Comparison of ENCODE assay signal across 9 cellular contexts in genomic region chr16:73047221-73047535, GRCh38. TPM values are rescaled to one million over a fixed set of nuclear protein-coding genes. Genes with fewer than 3 reads are reported as not detected.
DNase-seq lines count a peak whose midpoint lies in the region; ATAC-seq lines count a peak whose summit lies in the region.
"Had no signal": no experiment of that assay in that cellular context is flagged by ENCODE, and none has a peak within 500 bp of the region (broad histone marks: within the 10 kb centered on the region; RNA-seq: fewer than 3 reads in every experiment).

No MANE protein-coding gene starts in this region.

- no peaks in the 10 kb centered on the region for H3K36me3 Mint-ChIP-seq in T-helper 1 cell treated with Interleukin-12 subunit alpha and Interleukin-12 subunit beta and Interleukin-4 antibody, amounts not matched to agents 30 μg/mL and 1 μg/mL, for 36 hours (ENCODE audit: low read depth)
- peaks cover 1% of the 10 kb centered on the region for H3K36me3 Mint-ChIP-seq in activated T-helper 1 cell treated with anti-CD3 and anti-CD28 coated beads, Interleukin-12 subunit alpha, Interleukin-12 subunit beta, Interleukin-2, Interleukin-4 antibody, amounts not matched to agents 30 ng/mL and 10 ng/mL and 1 ng/mL, durations not matched to agents 14 hours and 24 hours and 36 hours (ENCODE audit: low read depth)
- no peaks in the 10 kb centered on the region for H3K36me3 Mint-ChIP-seq in immature natural killer cell

- no peaks in the 10 kb centered on the region for H3K9me3 Mint-ChIP-seq in T-helper 1 cell treated with Interleukin-12 subunit alpha and Interleukin-12 subunit beta and Interleukin-4 antibody, amounts not matched to agents 30 μg/mL and 1 μg/mL, for 36 hours
- no peaks in the 10 kb centered on the region for H3K9me3 Mint-ChIP-seq in activated T-helper 1 cell treated with anti-CD3 and anti-CD28 coated beads, Interleukin-12 subunit alpha, Interleukin-12 subunit beta, Interleukin-2, Interleukin-4 antibody, amounts not matched to agents 30 ng/mL and 10 ng/mL and 1 ng/mL, durations not matched to agents 14 hours and 24 hours and 36 hours
- H3K9me3 Mint-ChIP-seq in immature natural killer cell, result no peaks in the 10 kb centered on the region

- H3K27me3 Mint-ChIP-seq in T-helper 1 cell treated with Interleukin-12 subunit alpha and Interleukin-12 subunit beta and Interleukin-4 antibody, amounts not matched to agents 30 μg/mL and 1 μg/mL, for 36 hours (ENCODE audit: low read depth), result peaks cover 43% of the 10 kb centered on the region
- H3K27me3 Mint-ChIP-seq in activated T-helper 1 cell treated with anti-CD3 and anti-CD28 coated beads, Interleukin-12 subunit alpha, Interleukin-12 subunit beta, Interleukin-2, Interleukin-4 antibody, amounts not matched to agents 30 ng/mL and 10 ng/mL and 1 ng/mL, durations not matched to agents 14 hours and 24 hours and 36 hours (ENCODE audit: insufficient read depth), result peaks cover 39% of the 10 kb centered on the region
- H3K27me3 Mint-ChIP-seq in immature natural killer cell (ENCODE audit: low read depth in 3 of 3), result peaks cover 4 to 11% (median 7%) of the 10 kb centered on the region in 3 donors

- intact Hi-C loops in activated T-helper 1 cell treated with anti-CD3 and anti-CD28 coated beads, Interleukin-12 subunit alpha, Interleukin-12 subunit beta, Interleukin-2, Interleukin-4 antibody, amounts not matched to agents 30 ng/mL and 10 ng/mL and 1 ng/mL, durations not matched to agents 14 hours and 24 hours and 36 hours (cut with micrococcal nuclease), result loop anchor here (10.0 kb wide), 1 partner anchor 262 kb away; no protein-coding TSS in a partner anchor

- peaks cover 6% of the 10 kb centered on the region for H3K4me1 Mint-ChIP-seq in T-helper 1 cell treated with Interleukin-12 subunit alpha and Interleukin-12 subunit beta and Interleukin-4 antibody, amounts not matched to agents 30 μg/mL and 1 μg/mL, for 36 hours (ENCODE audit: low read depth)
- no peaks in the 10 kb centered on the region for H3K4me1 Mint-ChIP-seq in activated T-helper 1 cell treated with anti-CD3 and anti-CD28 coated beads, Interleukin-12 subunit alpha, Interleukin-12 subunit beta, Interleukin-2, Interleukin-4 antibody, amounts not matched to agents 30 ng/mL and 10 ng/mL and 1 ng/mL, durations not matched to agents 14 hours and 24 hours and 36 hours (ENCODE audit: low read depth)
- H3K4me1 Mint-ChIP-seq in immature natural killer cell, result peaks cover 12 to 25% of the 10 kb centered on the region in 2 donors

- H3K4me3 Mint-ChIP-seq in T-helper 1 cell treated with Interleukin-12 subunit alpha and Interleukin-12 subunit beta and Interleukin-4 antibody, amounts not matched to agents 30 μg/mL and 1 μg/mL, for 36 hours, result peak overlapping the region; percentile 73
- peak overlapping the region; percentile 75 for H3K4me3 Mint-ChIP-seq in activated T-helper 1 cell treated with anti-CD3 and anti-CD28 coated beads, Interleukin-12 subunit alpha, Interleukin-12 subunit beta, Interleukin-2, Interleukin-4 antibody, amounts not matched to agents 30 ng/mL and 10 ng/mL and 1 ng/mL, durations not matched to agents 14 hours and 24 hours and 36 hours
- peak overlapping the region; percentile 71 to 83 (median 80) for H3K4me3 Mint-ChIP-seq in immature natural killer cell

- H3K27ac ChIP-seq in substantia nigra (ENCODE audit: low read depth, low read length, poor library complexity, severe bottlenecking), result peak overlapping the region; percentile 74
- H3K27ac ChIP-seq: HL-60 had no signal

- H3K27ac Mint-ChIP-seq in T-helper 1 cell treated with Interleukin-12 subunit alpha and Interleukin-12 subunit beta and Interleukin-4 antibody, amounts not matched to agents 30 μg/mL and 1 μg/mL, for 36 hours, result no peak overlapping the region
- no peak overlapping the region for H3K27ac Mint-ChIP-seq in activated T-helper 1 cell treated with anti-CD3 and anti-CD28 coated beads, Interleukin-12 subunit alpha, Interleukin-12 subunit beta, Interleukin-2, Interleukin-4 antibody, amounts not matched to agents 30 ng/mL and 10 ng/mL and 1 ng/mL, durations not matched to agents 14 hours and 24 hours and 36 hours
- H3K27ac Mint-ChIP-seq in immature natural killer cell, result peak overlapping the region in 1 of 6 donors; percentile 68

- ATAC-seq in HG03342 (IDR thresholded peaks at IDR 0.05; ENCODE audit: unreplicated experiment), result no peak

- DNase-seq in T-helper 1 cell (no peak), immature natural killer cell (no peak), substantia nigra (lab: John Stamatoyannopoulos, UW) (no peak), nucleus accumbens (lab: John Stamatoyannopoulos, UW) (no peak)
- no peak for DNase-seq in activated T-helper 1 cell treated with anti-CD3 and anti-CD28 coated beads, Interleukin-12 subunit alpha, Interleukin-12 subunit beta, Interleukin-2, Interleukin-4 antibody, amounts not matched to agents 30 ng/mL and 10 ng/mL and 1 ng/mL, durations not matched to agents 14 hours and 24 hours and 36 hours (ENCODE audit: low spot score)
- no peak for DNase-seq in stimulated activated CD4-positive, alpha-beta T cell treated with anti-CD3 and anti-CD28 coated beads, Interleukin-2, amount 100 ng/mL, for 24 hours

RNA-seq across cellular contexts. Expression of gene ZFHX3, which starts 0.8 kb away (rescaled TPM):
- total RNA-seq in activated T-helper 1 cell treated with anti-CD3 and anti-CD28 coated beads, Interleukin-12 subunit alpha, Interleukin-12 subunit beta, Interleukin-2, Interleukin-4 antibody, amounts not matched to agents 30 ng/mL and 10 ng/mL and 1 ng/mL, durations not matched to agents 14 hours and 24 hours and 36 hours, result 0.34 TPM in 2 replicates
- 1 to 10 TPM in 2 of 3 donors, under 1 TPM in 1; 0.05 to 1.4 (median 1.0) TPM for polyA plus RNA-seq in immature natural killer cell
